ENCODE assay signal across 8 cellular contexts in the genomic region with DNA sequence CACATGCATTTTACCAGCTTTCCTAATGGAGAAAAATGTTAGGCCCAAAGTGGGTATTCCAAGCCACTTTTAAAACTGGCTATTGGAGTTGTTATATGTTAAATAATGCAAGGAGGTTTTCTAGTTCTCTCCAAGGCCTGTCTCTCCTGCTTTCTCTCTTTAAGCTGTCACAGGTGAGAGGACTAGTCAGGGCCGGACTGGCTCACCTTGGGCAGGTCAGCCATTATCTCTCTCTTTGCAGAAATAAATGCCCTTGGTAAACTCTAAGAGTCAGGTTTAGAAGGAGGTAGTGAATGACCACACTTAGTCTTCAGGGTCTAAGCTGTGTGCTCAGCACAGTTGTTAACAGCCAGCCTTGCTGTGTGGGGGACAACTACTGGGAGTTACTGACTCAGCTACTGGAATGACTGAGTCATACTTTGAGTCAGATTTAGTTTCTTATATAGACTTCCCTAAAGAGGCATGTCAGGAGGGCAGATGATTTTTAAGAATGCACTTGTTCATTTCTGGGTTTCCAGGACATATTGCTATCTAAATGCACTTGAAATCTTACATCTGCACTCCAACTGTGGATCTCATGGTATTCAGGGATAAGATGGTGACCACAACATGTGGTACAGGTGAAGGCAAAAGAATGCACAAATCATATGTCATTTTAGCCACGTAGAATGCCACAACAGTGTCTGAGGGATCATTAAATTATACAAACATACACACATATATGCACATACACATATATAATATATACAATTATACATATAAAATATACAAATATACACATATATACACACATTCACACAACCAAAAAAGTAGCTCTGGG.
DNase-seq lines count a peak whose midpoint lies in the region; ATAC-seq and TF ChIP-seq lines count a peak whose summit lies in the region.

No MANE protein-coding gene starts in this region.

- no peaks in the 10 kb centered on the region for H3K27me3 ChIP-seq in IMR-90 (ENCODE audit: control insufficient read depth, insufficient read depth, low read length)
- no peaks in the 10 kb centered on the region for H3K27me3 ChIP-seq in neuronal stem cell (ENCODE audit: control insufficient read depth in 3 of 3, insufficient read depth in 3 of 3, low read depth in 1 of 3, low read length in 3 of 3)

- ATAC-seq in GM18502 (IDR thresholded peaks at IDR 0.05; ENCODE audit: poor library complexity, unreplicated experiment) (peak; percentile 99), GM21825 (IDR thresholded peaks at IDR 0.05; ENCODE audit: unreplicated experiment) (peak; percentile 94), IMR-90 (ENCODE audit: low read depth) (peak; percentile 99)

- no peak overlapping the region for H2AK9ac ChIP-seq in IMR-90 (replicated peaks; ENCODE audit: low read depth, low read length, poor library complexity)

- H4K5ac ChIP-seq in IMR-90 (ENCODE audit: low read depth, low read length) = no peak overlapping the region

- no peak overlapping the region for H3K4me3 ChIP-seq in IMR-90 (ENCODE audit: insufficient read depth, low read depth, low read length)
- no peak overlapping the region for H3K4me3 ChIP-seq in neuronal stem cell (ENCODE audit: low read length in 2 of 2)

- CTCF ChIA-PET in IMR-90 (lab: Yijun Ruan, JAX) = no interaction called here

- H3K4me2 ChIP-seq in IMR-90 (ENCODE audit: low read depth, low read length) (peak overlapping the region; percentile 85), neuronal stem cell (ENCODE audit: insufficient read depth, low read length, poor library complexity, severe bottlenecking) (no peak overlapping the region)

- no peak for TF ChIP-seq RAD21 in IMR-90 (IDR thresholded peaks at IDR 0.05; ENCODE audit: low read length)

- dilution Hi-C loops in IMR-90 (cut with HindIII; ENCODE audit: low sequenced_read_pairs, unreplicated experiment) = no loop called here

- H3K23ac ChIP-seq in IMR-90 (ENCODE audit: low read depth, low read length) = no peak overlapping the region
- H3K23ac ChIP-seq in neuronal stem cell (ENCODE audit: low read depth, low read length, poor library complexity) = no peak overlapping the region

- H3K79me1 ChIP-seq in IMR-90 (ENCODE audit: low read depth in 1 of 2, low read length in 2 of 2) (no peaks in the 10 kb centered on the region), neuronal stem cell (ENCODE audit: low read depth, low read length) (no peaks in the 10 kb centered on the region)

- DNase-seq in IMR-90 = peak; percentile 97
- DNase-seq in amniotic stem cell (lab: John Stamatoyannopoulos, UW) = peak; percentile 81
- no peak for DNase-seq in neuronal stem cell (ENCODE audit: low spot score)
- DNase-seq in NCI-H345 treated with DMSO at 0.1 percent for 48 hours (lab: John Stamatoyannopoulos, UW; ENCODE audit: unreplicated experiment) = no peak
- no peak for DNase-seq in NCI-H2196 treated with DMSO at 0.1 percent for 48 hours (lab: John Stamatoyannopoulos, UW; ENCODE audit: unreplicated experiment)
- DNase-seq in NCI-H1105 treated with DMSO at 0.1 percent for 48 hours (lab: John Stamatoyannopoulos, UW) = no peak

- no peak overlapping the region; the same call in 1 of the 2 replicates for H3K14ac ChIP-seq in IMR-90 (replicated peaks; ENCODE audit: low read depth, low read length)
- H3K14ac ChIP-seq in neuronal stem cell (ENCODE audit: low read length) = no peak overlapping the region

- peak overlapping the region in 1 of 2 experiments; percentile 67; a peak in 2 of 4 replicates for H4K8ac ChIP-seq in IMR-90 (ENCODE audit: low read depth in 2 of 2, low read length in 2 of 2)
- no peak overlapping the region for H4K8ac ChIP-seq in neuronal stem cell (ENCODE audit: low read depth, low read length)

- H3K27ac ChIP-seq in IMR-90 (ENCODE audit: insufficient read depth, low read length) = peak overlapping the region; percentile 90
- no peak overlapping the region for H3K27ac ChIP-seq in neuronal stem cell (replicated peaks; ENCODE audit: low read length)

- H3K9me3 ChIP-seq in IMR-90 (ENCODE audit: control insufficient read depth, insufficient read depth, low read length) (no peaks in the 10 kb centered on the region), neuronal stem cell (replicated peaks in 1 of 2; ENCODE audit: control insufficient read depth in 2 of 2, insufficient read depth in 1 of 2, low read depth in 1 of 2, low read length in 2 of 2) (no peaks in the 10 kb centered on the region)

- H2BK5ac ChIP-seq in IMR-90 (ENCODE audit: low read depth, low read length, poor library complexity, severe bottlenecking) (peak overlapping the region; percentile 87), neuronal stem cell (ENCODE audit: low read length) (no peak overlapping the region)

- H3K4ac ChIP-seq in IMR-90 (ENCODE audit: low read depth, low read length) (peak overlapping the region; percentile 61), neuronal stem cell (ENCODE audit: low read length) (no peak overlapping the region)

- H4K91ac ChIP-seq in IMR-90 (ENCODE audit: insufficient read depth, low read depth, low read length) (peak overlapping the region; percentile 45), neuronal stem cell (ENCODE audit: low read depth, low read length, poor library complexity) (no peak overlapping the region)

- no TSS peak for BruUV-seq in IMR-90 (replicated peaks; lab: Mats Ljungman, UMichigan)

- no peak overlapping the region for H2AK5ac ChIP-seq in IMR-90 (ENCODE audit: low read depth, low read length)
- no peak overlapping the region for H2AK5ac ChIP-seq in neuronal stem cell (ENCODE audit: low read depth, low read length)

- peak overlapping the region; percentile 84 for H3K18ac ChIP-seq in IMR-90 (ENCODE audit: low read depth, low read length)
- H3K18ac ChIP-seq in neuronal stem cell (ENCODE audit: low read length) = no peak overlapping the region

- no peak overlapping the region for H2BK12ac ChIP-seq in neuronal stem cell (ENCODE audit: low read length)

- intact Hi-C loops in IMR-90 (cut with micrococcal nuclease) = no loop called here

- H4K20me1 ChIP-seq in IMR-90 (ENCODE audit: insufficient read depth, low read length) = no peaks in the 10 kb centered on the region

- WGBS in IMR-90 (ENCODE audit: extremely low coverage in 2 of 2, insufficient read length in 1 of 2), 2 experiments = no CpG with 5 or more reads among the region's 2 CpGs
- no CpG with 5 or more reads among the region's 2 CpGs for WGBS in neuronal stem cell (ENCODE audit: extremely low coverage in 2 of 2, insufficient read length in 2 of 2, insufficient replicate concordance in 1 of 2), 2 donors

- POLR2A ChIA-PET in IMR-90 (lab: Charles Lee; ENCODE audit: unreplicated experiment) = interaction anchor here (0.5 to 0.9 kb wide), 3 partner anchors 9 to 1336 kb away, joined by 3 to 4 read pairs (median 4); no protein-coding TSS in a partner anchor

- H2BK120ac ChIP-seq in IMR-90 (ENCODE audit: low read depth, low read length) = peak overlapping the region; percentile 64
- no peak overlapping the region for H2BK120ac ChIP-seq in neuronal stem cell (ENCODE audit: low read depth, low read length)

- H2BK20ac ChIP-seq in IMR-90 (ENCODE audit: low read depth, low read length) = peak overlapping the region; percentile 85

- H3K9me1 ChIP-seq in IMR-90 (ENCODE audit: insufficient read depth, low read length) = peaks cover 5% of the 10 kb centered on the region

- H2BK15ac ChIP-seq in IMR-90 (ENCODE audit: low read depth, low read length) (peak overlapping the region; percentile 35; the same call in 1 of the 3 replicates), neuronal stem cell (ENCODE audit: low read length) (peak overlapping the region; percentile 49)

- no peak for TF ChIP-seq CTCF in IMR-90 (conservative IDR thresholded peaks at IDR 0.05; ENCODE audit: low read depth, low read length)

- in situ Hi-C loops in IMR-90 (cut with MboI; ENCODE audit: low sequenced_read_pairs) = no loop called here

- H3K56ac ChIP-seq in IMR-90 (ENCODE audit: extremely low read depth, insufficient read depth, low read length) = peak overlapping the region; percentile 72

- H3K36me3 ChIP-seq in IMR-90 (ENCODE audit: control insufficient read depth, insufficient read depth, low read length) (no peaks in the 10 kb centered on the region), neuronal stem cell (replicated peaks in 1 of 2; ENCODE audit: control insufficient read depth in 2 of 2, insufficient read depth in 2 of 2, low read length in 2 of 2) (no peaks in the 10 kb centered on the region)

- H2AFZ ChIP-seq in IMR-90 (replicated peaks; ENCODE audit: low read length, poor library complexity) = peak overlapping the region; percentile 80
- no peak overlapping the region for H2AFZ ChIP-seq in neuronal stem cell (ENCODE audit: low read length)

- H3K4me1 ChIP-seq in IMR-90 (ENCODE audit: control insufficient read depth, insufficient read depth, low read length) (peaks cover 8% of the 10 kb centered on the region), neuronal stem cell (ENCODE audit: control insufficient read depth in 2 of 2, insufficient read depth in 1 of 2, low read depth in 1 of 2, low read length in 2 of 2) (no peaks in the 10 kb centered on the region)

- TF ChIP-seq POLR2A in IMR-90 (IDR thresholded peaks at IDR 0.05; ENCODE audit: low read depth, low read length) = no peak

- H3K9ac ChIP-seq in IMR-90 (ENCODE audit: low read depth, low read length) (no peak overlapping the region; the same call in 1 of the 2 replicates), neuronal stem cell (ENCODE audit: low read depth, low read length, poor library complexity) (no peak overlapping the region)

TF ChIP-seq in IMR-90, 13 proteins besides CTCF, POLR2A, EP300 and RAD21:
- peak; percentile 32; the same call in 1 of the 2 replicates for TF ChIP-seq BHLHE40 (IDR thresholded peaks at IDR 0.05; ENCODE audit: low read depth, low read length)
- TF ChIP-seq NFE2L2 (IDR thresholded peaks at IDR 0.05; ENCODE audit: low read depth, low read length) = peak; percentile 59; the same call in 1 of the 2 replicates
- no peak for TF ChIP-seq CHD1 (IDR thresholded peaks at IDR 0.05; ENCODE audit: low read depth, low read length)
- TF ChIP-seq FOS (IDR thresholded peaks at IDR 0.05; ENCODE audit: low read depth, low read length) = peak; percentile 97
- peak; percentile 86 for TF ChIP-seq MAFK (IDR thresholded peaks at IDR 0.05; ENCODE audit: low read depth, low read length)

Comparison
In these comparisons a context has a peak if more than half of its experiments do, and no peak if none do; other contexts are left out.
1. DNase-seq: peak in IMR-90 (single experiment) and amniotic stem cell (single experiment); none in neuronal stem cell (single experiment), NCI-H345 treated with DMSO at 0.1 percent for 48 hours (single experiment), NCI-H2196 treated with DMSO at 0.1 percent for 48 hours (single experiment) and NCI-H1105 treated with DMSO at 0.1 percent for 48 hours (single experiment).
2. Peak in every context shown above with its lines, with median percentiles within 50 percentile points of each other: ATAC-seq.